In the genomic region with DNA sequence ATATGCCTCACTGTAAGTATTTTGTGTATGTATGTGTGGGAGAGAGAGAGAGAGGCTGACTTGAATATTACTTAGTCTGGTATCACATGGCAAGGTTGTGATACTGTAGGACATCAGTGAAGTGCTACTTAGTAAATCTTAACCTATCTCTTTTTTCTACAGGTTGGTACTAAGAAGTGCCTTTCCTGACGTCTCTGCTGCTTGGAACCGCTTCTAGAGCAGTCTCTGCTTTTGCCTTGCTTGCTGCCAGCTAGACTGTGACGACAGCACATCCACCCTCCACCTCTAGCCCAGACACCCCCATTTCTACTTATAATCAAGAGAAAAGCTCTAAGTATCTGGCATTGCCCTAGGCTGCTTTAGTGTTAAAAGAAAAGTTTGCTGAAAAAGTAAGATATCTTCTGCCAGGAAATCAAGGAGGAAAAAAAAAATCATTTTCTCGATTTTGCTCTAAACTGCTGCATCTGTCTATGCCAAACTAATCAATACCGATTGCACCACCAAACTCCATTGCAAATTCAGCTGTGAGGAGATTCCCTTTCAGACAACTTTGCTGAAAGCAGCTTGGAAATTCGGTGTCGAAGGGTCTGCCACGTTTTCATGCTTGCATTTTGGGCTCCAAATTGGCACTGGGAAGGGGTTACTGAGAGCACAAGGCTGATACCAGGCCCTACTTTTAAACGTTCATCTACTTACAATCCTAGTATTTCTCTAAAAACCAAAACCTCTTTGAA, we compare ENCODE assay signal across 8 cellular contexts. TPM values are rescaled to one million over a fixed set of nuclear protein-coding genes. Genes with fewer than 3 reads are reported as not detected.
A peak's percentile ranks its signal among the peaks of the same experiment; 100 is the strongest.
DNase-seq lines count a peak whose midpoint lies in the region; ATAC-seq, FAIRE-seq and TF ChIP-seq lines count a peak whose summit lies in the region.

No MANE protein-coding gene starts in this region.

- H3K27me3 ChIP-seq in GM06990 (replicated peaks; ENCODE audit: control insufficient read depth, insufficient read depth, low read length) (no peaks in the 10 kb centered on the region), KMS-11 (ENCODE audit: insufficient read depth, low read depth) (no peaks in the 10 kb centered on the region)

- ATAC-seq in mucosa of descending colon (peak; percentile 3), GM18868 (IDR thresholded peaks at IDR 0.05; ENCODE audit: unreplicated experiment) (no peak)

- H3K79me2 ChIP-seq in KMS-11 (ENCODE audit: insufficient read depth, low read depth) = peaks cover 100% of the 10 kb centered on the region

- peak overlapping the region; percentile 48 for H3K27ac ChIP-seq in KMS-11

- no peak for FAIRE-seq in H54 (lab: Jason Lieb, UNC)

- no peaks in the 10 kb centered on the region for H3K9me3 ChIP-seq in mucosa of descending colon

- peaks cover 99% of the 10 kb centered on the region for H4K20me1 ChIP-seq in KMS-11 (ENCODE audit: insufficient read depth)

- H3K9ac ChIP-seq in KMS-11 = no peak overlapping the region

- peak overlapping the region; percentile 60 for H3K4me2 ChIP-seq in KMS-11

- H2AFZ ChIP-seq in KMS-11 (ENCODE audit: low read depth) = no peak overlapping the region

- H3K4me1 ChIP-seq in KMS-11 (ENCODE audit: low read depth, poor library complexity, severe bottlenecking) = peaks cover 100% of the 10 kb centered on the region
- peaks cover 72% of the 10 kb centered on the region for H3K4me1 ChIP-seq in mucosa of descending colon (ENCODE audit: low read depth)

- peaks cover 3% of the 10 kb centered on the region; the same call in 1 of the 2 replicates for H3K36me3 ChIP-seq in GM06990 (ENCODE audit: control insufficient read depth, insufficient read depth, low read length)
- peaks cover 23% of the 10 kb centered on the region for H3K36me3 ChIP-seq in KMS-11 (ENCODE audit: insufficient read depth)
- H3K36me3 ChIP-seq in mucosa of descending colon (ENCODE audit: low read depth) = no peaks in the 10 kb centered on the region

- DNase-seq in GM06990 (ENCODE audit: extremely low read depth, insufficient read length) = peak; percentile 29
- no peak for DNase-seq in cardiac fibroblast (ENCODE audit: low read depth in 2 of 2)
- DNase-seq in mucosa of descending colon = no peak
- no peak for DNase-seq in amniotic stem cell (lab: John Stamatoyannopoulos, UW)
- DNase-seq in H54 (ENCODE audit: insufficient read length, low spot score) = no peak
- DNase-seq in NOMO-1 treated with DMSO at 0.1 percent for 48 hours (lab: John Stamatoyannopoulos, UW; ENCODE audit: unreplicated experiment) = no peak

- TF ChIP-seq CTCF in GM06990 (IDR thresholded peaks at IDR 0.05; ENCODE audit: insufficient read depth, low read length, poor library complexity, severe bottlenecking) (no peak), KMS-11 (conservative IDR thresholded peaks at IDR 0.05; ENCODE audit: low read depth, low read length) (no peak), cardiac fibroblast (IDR thresholded peaks at IDR 0.05; ENCODE audit: low read depth, low read length) (no peak), mucosa of descending colon (IDR thresholded peaks at IDR 0.05) (no peak)

- TF ChIP-seq POLR2A in H54 (IDR thresholded peaks at IDR 0.05; ENCODE audit: low read depth, low read length) = no peak

- H3K4me3 ChIP-seq in GM06990 (replicated peaks; ENCODE audit: low read depth, low read length) (peak overlapping the region; percentile 51), KMS-11 (IDR thresholded peaks at IDR 0.05; ENCODE audit: insufficient read depth, low read depth, low read length) (no peak overlapping the region), cardiac fibroblast (replicated peaks in 1 of 2; ENCODE audit: low read depth in 2 of 2, low read length in 2 of 2) (peak overlapping the region; percentile 32 to 36), mucosa of descending colon (no peak overlapping the region)

- intact Hi-C loops in mucosa of descending colon (cut with DNase I, micrococcal nuclease) = no loop called here

RNA-seq across cellular contexts. Expression of a gene that starts 30.7 kb away (rescaled TPM):
- 100 to 1,000 TPM; 184 to 381 (median 215) TPM for total RNA-seq in mucosa of descending colon

Comparison
In these comparisons a context has a peak if more than half of its experiments do, and no peak if none do; other contexts are left out.
1. H3K4me3 ChIP-seq: peak in GM06990 (single experiment) and cardiac fibroblast (2 of 2); none in KMS-11 (single experiment) and mucosa of descending colon (single experiment).